6 cellular contexts compared by ENCODE assay signal in the genomic region with DNA sequence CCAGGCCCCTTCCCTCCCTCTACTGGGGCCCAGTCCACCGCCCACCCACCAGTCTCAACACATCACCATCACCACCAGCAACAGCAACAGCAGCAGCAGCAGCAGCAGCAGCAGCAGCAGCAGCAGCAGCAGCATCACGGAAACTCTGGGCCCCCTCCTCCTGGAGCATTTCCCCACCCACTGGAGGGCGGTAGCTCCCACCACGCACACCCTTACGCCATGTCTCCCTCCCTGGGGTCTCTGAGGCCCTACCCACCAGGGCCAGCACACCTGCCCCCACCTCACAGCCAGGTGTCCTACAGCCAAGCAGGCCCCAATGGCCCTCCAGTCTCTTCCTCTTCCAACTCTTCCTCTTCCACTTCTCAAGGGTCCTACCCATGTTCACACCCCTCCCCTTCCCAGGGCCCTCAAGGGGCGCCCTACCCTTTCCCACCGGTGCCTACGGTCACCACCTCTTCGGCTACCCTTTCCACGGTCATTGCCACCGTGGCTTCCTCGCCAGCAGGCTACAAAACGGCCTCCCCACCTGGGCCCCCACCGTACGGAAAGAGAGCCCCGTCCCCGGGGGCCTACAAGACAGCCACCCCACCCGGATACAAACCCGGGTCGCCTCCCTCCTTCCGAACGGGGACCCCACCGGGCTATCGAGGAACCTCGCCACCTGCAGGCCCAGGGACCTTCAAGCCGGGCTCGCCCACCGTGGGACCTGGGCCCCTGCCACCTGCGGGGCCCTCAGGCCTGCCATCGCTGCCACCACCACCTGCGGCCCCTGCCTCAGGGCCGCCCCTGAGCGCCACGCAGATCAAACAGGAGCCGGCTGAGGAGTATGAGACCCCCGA. TPM values are rescaled to one million over a fixed set of nuclear protein-coding genes. Genes with fewer than 3 reads are reported as not detected.
A peak's percentile ranks its signal among the peaks of the same experiment; 100 is the strongest.
DNase-seq lines count a peak whose midpoint lies in the region; ATAC-seq and TF ChIP-seq lines count a peak whose summit lies in the region.

No MANE protein-coding gene starts in this region.

- H3K36me3 Mint-ChIP-seq in activated naive CD8-positive, alpha-beta T cell = peaks cover 8% of the 10 kb centered on the region

- H3K4me3 ChIP-seq in BJ (ENCODE audit: low read depth, low read length) (peak overlapping the region; percentile 60), HL-60 (replicated peaks; ENCODE audit: insufficient read depth, low read length) (peak overlapping the region; percentile 70)

- no peak for ATAC-seq in GM21619 (IDR thresholded peaks at IDR 0.05; ENCODE audit: unreplicated experiment)

- DNase-seq in BJ (ENCODE audit: low read depth) (no peak), HL-60 (ENCODE audit: low read depth in 1 of 2, low spot score in 1 of 2) (no peak), midbrain (lab: John Stamatoyannopoulos, UW) (peak; percentile 10), AG08396 (ENCODE audit: low spot score) (no peak)

- H3K4me1 Mint-ChIP-seq in activated naive CD8-positive, alpha-beta T cell (ENCODE audit: low read depth) = peaks cover 57% of the 10 kb centered on the region

- no peaks in the 10 kb centered on the region for H3K9me3 Mint-ChIP-seq in activated naive CD8-positive, alpha-beta T cell (ENCODE audit: low read depth)

- TF ChIP-seq CTCF in BJ (IDR thresholded peaks at IDR 0.05; ENCODE audit: insufficient read depth, low read depth, low read length) (no peak), HL-60 (IDR thresholded peaks at IDR 0.05; ENCODE audit: insufficient read depth, low read length) (no peak)

- H3K27ac Mint-ChIP-seq in activated naive CD8-positive, alpha-beta T cell = peak overlapping the region; percentile 96

- CTCF ChIA-PET in BJ (lab: Yijun Ruan, JAX) = interaction anchor here (0.7 to 10.0 kb wide), 9 partner anchors 8 to 68 kb away, joined by 3 to 129 read pairs (median 5); a partner anchor contains a TSS

- H3K36me3 ChIP-seq in BJ (ENCODE audit: control insufficient read depth, insufficient read depth, low read length) = peaks cover 47% of the 10 kb centered on the region

- peak overlapping the region; percentile 90 for H3K4me3 Mint-ChIP-seq in activated naive CD8-positive, alpha-beta T cell

- H3K27me3 ChIP-seq in BJ (ENCODE audit: control insufficient read depth, insufficient read depth, low read length) (no peaks in the 10 kb centered on the region), HL-60 (ENCODE audit: insufficient read depth, poor library complexity, severe bottlenecking) (no peaks in the 10 kb centered on the region)

- peak overlapping the region; percentile 95 for H3K27ac ChIP-seq in HL-60 (replicated peaks)

- no peaks in the 10 kb centered on the region for H3K27me3 Mint-ChIP-seq in activated naive CD8-positive, alpha-beta T cell

- POLR2A ChIA-PET in BJ (lab: Charles Lee) = interaction anchor here (0.9 kb wide), 1 partner anchor 10 kb away, joined by 3 read pairs; no protein-coding TSS in a partner anchor

RNA-seq across cellular contexts. Expression of a gene that starts 6.8 kb away (rescaled TPM):
- not detected in 2 replicates for polyA plus RNA-seq in BJ (2011; rRNA removed)
- not detected in 2 replicates for polyA minus RNA-seq in BJ (2011; rRNA and poly(A)+ RNA removed)

RNA-seq across cellular contexts. Expression of a gene that starts 7.0 kb away (rescaled TPM):
- 489 and 709 TPM in 2 replicates for polyA plus RNA-seq in BJ (2011; rRNA removed)
- polyA minus RNA-seq in BJ (2011; rRNA and poly(A)+ RNA removed) = 56.3 and 104 TPM in 2 replicates

RNA-seq across cellular contexts. Expression of a gene that starts 9.1 kb away (rescaled TPM):
- polyA plus RNA-seq in BJ (2011; rRNA removed) = 13.0 and 15.9 TPM in 2 replicates
- 12.4 and 35.5 TPM in 2 replicates for polyA minus RNA-seq in BJ (2011; rRNA and poly(A)+ RNA removed)

RNA-seq across cellular contexts. Expression of a gene that starts 14.3 kb away (rescaled TPM):
- polyA plus RNA-seq in BJ (2011; rRNA removed) = 0.15 and 0.27 TPM in 2 replicates
- polyA minus RNA-seq in BJ (2011; rRNA and poly(A)+ RNA removed) = 0.14 TPM in 1 of 2 replicates, not detected in the other

RNA-seq across cellular contexts. Expression of a gene that starts 22.5 kb away (rescaled TPM):
- polyA plus RNA-seq in BJ (2011; rRNA removed) = 27.9 and 29.7 TPM in 2 replicates
- polyA minus RNA-seq in BJ (2011; rRNA and poly(A)+ RNA removed) = 16.1 and 19.4 TPM in 2 replicates
